In genomic region chr11:73663604-73664495, GRCh38 we compare ENCODE assay signal across 20 cellular contexts. TPM values are rescaled to one million over a fixed set of nuclear protein-coding genes. Genes with fewer than 3 reads are reported as not detected.
DNase-seq lines count a peak whose midpoint lies in the region; ATAC-seq and TF ChIP-seq lines count a peak whose summit lies in the region.
"Had no signal": no experiment of that assay in that cellular context is flagged by ENCODE, and none has a peak within 500 bp of the region (broad histone marks: within the 10 kb centered on the region; RNA-seq: fewer than 3 reads in every experiment).

No MANE protein-coding gene starts in this region.

- no peak overlapping the region for H3K9ac ChIP-seq in BLaER1
- H3K9ac ChIP-seq: KMS-11 had no signal

- 0 out of 2 replicates have a peak overlapping the region, but pooled peaks have one; percentile 27 for H3K27ac ChIP-seq in BLaER1
- no peak overlapping the region for H3K27ac ChIP-seq in CD4-positive, alpha-beta memory T cell (ENCODE audit: low read depth, low read length)
- H3K27ac ChIP-seq: C4-2B, KMS-11, PC-9, RWPE1 had no signal

- H3K4me1 Mint-ChIP-seq in CD4-positive, alpha-beta memory T cell = peaks cover 7 to 18% (median 10%) of the 10 kb centered on the region in 4 donors
- peaks cover 11% of the 10 kb centered on the region for H3K4me1 Mint-ChIP-seq in activated T-helper 17 cell treated with anti-CD3 and anti-CD28 coated beads, Interleukin-2, amount 50 U/mL, for 72 hours
- H3K4me1 Mint-ChIP-seq in neural crest cell = peaks cover 26% of the 10 kb centered on the region

- H3K9me3 ChIP-seq in BLaER1 = no peaks in the 10 kb centered on the region
- H3K9me3 ChIP-seq in CD4-positive, alpha-beta memory T cell (ENCODE audit: control insufficient read depth in 1 of 2, low read length in 2 of 2) = no peaks in the 10 kb centered on the region

- no peak for DNase-seq in CD4-positive, alpha-beta memory T cell
- DNase-seq in neural crest cell (ENCODE audit: low read depth, low spot score) (no peak), NCI-H524 treated with DMSO at 0.1 percent for 48 hours (lab: John Stamatoyannopoulos, UW) (no peak), DMS79 (lab: John Stamatoyannopoulos, UW) (no peak)
- DNase-seq: COR-L47, H9, NCI-H1417 treated with DMSO at 0.1 percent for 48 hours, NCI-H187 treated with DMSO at 0.1 percent for 48 hours, NCI-H2227 treated with DMSO at 0.1 percent for 48 hours, NCI-H526, SIG-M5 had no signal

- H3K36me3 Mint-ChIP-seq in CD4-positive, alpha-beta memory T cell = peaks cover 0 to 2% of the 10 kb centered on the region in 2 donors
- H3K36me3 Mint-ChIP-seq in activated T-helper 17 cell treated with anti-CD3 and anti-CD28 coated beads, Interleukin-2, amount 50 U/mL, for 72 hours (ENCODE audit: low read depth) = no peaks in the 10 kb centered on the region
- peaks cover 3% of the 10 kb centered on the region for H3K36me3 Mint-ChIP-seq in neural crest cell (ENCODE audit: low read depth)

- no peaks in the 10 kb centered on the region for H3K36me3 ChIP-seq in BLaER1
- H3K36me3 ChIP-seq in CD4-positive, alpha-beta memory T cell (ENCODE audit: insufficient read depth, low read length) = no peaks in the 10 kb centered on the region

- peaks cover 0 to 2% (median 0%) of the 10 kb centered on the region in 8 donors for H3K9me3 Mint-ChIP-seq in CD4-positive, alpha-beta memory T cell
- no peaks in the 10 kb centered on the region for H3K9me3 Mint-ChIP-seq in activated T-helper 17 cell treated with anti-CD3 and anti-CD28 coated beads, Interleukin-2, amount 50 U/mL, for 72 hours
- no peaks in the 10 kb centered on the region for H3K9me3 Mint-ChIP-seq in neural crest cell
- H3K9me3 Mint-ChIP-seq: H9 had no signal

- no peaks in the 10 kb centered on the region for H3K27me3 Mint-ChIP-seq in CD4-positive, alpha-beta memory T cell
- H3K27me3 Mint-ChIP-seq in activated T-helper 17 cell treated with anti-CD3 and anti-CD28 coated beads, Interleukin-2, amount 50 U/mL, for 72 hours = no peaks in the 10 kb centered on the region
- H3K27me3 Mint-ChIP-seq in neural crest cell (ENCODE audit: low read depth) = peaks cover 6% of the 10 kb centered on the region

- H3K4me2 ChIP-seq in BLaER1 = peak overlapping the region; percentile 61
- H3K4me2 ChIP-seq: KMS-11, PC-9 had no signal

- H4K20me1 ChIP-seq in BLaER1 = no peaks in the 10 kb centered on the region

- H3K27ac Mint-ChIP-seq in CD4-positive, alpha-beta memory T cell = peak overlapping the region in 5 of 7 donors; percentile 22 to 81 (median 53)
- H3K27ac Mint-ChIP-seq in activated T-helper 17 cell treated with anti-CD3 and anti-CD28 coated beads, Interleukin-2, amount 50 U/mL, for 72 hours = peak overlapping the region; percentile 80
- H3K27ac Mint-ChIP-seq in neural crest cell (ENCODE audit: unreplicated experiment) = peak overlapping the region; percentile 14

- intact Hi-C loops in CD4-positive, alpha-beta memory T cell (cut with micrococcal nuclease) = no loop called here

- ATAC-seq in activated T-helper 17 cell treated with anti-CD3 and anti-CD28 coated beads, Interleukin-2, amount 50 U/mL, for 72 hours (replicated peaks) = no peak
- no peak for ATAC-seq in HG03097 (IDR thresholded peaks at IDR 0.05; ENCODE audit: low FRiP score, unreplicated experiment)
- ATAC-seq: SK-N-SH treated with all-trans-retinoic acid at 6 μM for 48 hours had no signal

- H3K4me3 ChIP-seq in BLaER1 = no peak overlapping the region
- no peak overlapping the region for H3K4me3 ChIP-seq in CD4-positive, alpha-beta memory T cell (ENCODE audit: low read length in 2 of 2)
- H3K4me3 ChIP-seq: PC-9 had no signal

- H3K4me1 ChIP-seq in BLaER1 = peaks cover 33% of the 10 kb centered on the region
- peaks cover 13% of the 10 kb centered on the region for H3K4me1 ChIP-seq in CD4-positive, alpha-beta memory T cell (ENCODE audit: insufficient read depth, low read length)

- POLR2A ChIA-PET in CD4-positive, alpha-beta memory T cell (lab: Charles Lee; ENCODE audit: partially characterized antibody) = interaction anchor here (1.1 kb wide), 1 partner anchor 38 kb away, joined by 3 read pairs; no protein-coding TSS in a partner anchor

- CTCF ChIA-PET in CD4-positive, alpha-beta memory T cell (lab: Charles Lee; ENCODE audit: partially characterized antibody) = interaction anchor here (0.9 to 11.3 kb wide), 5 partner anchors 10 to 312 kb away, joined by 3 to 320 read pairs (median 7); no protein-coding TSS in a partner anchor

- no peak for TF ChIP-seq CTCF in neural crest cell (conservative IDR thresholded peaks at IDR 0.05)

- H3K4me3 Mint-ChIP-seq in CD4-positive, alpha-beta memory T cell = peak overlapping the region in 1 of 8 donors; percentile 70
- no peak overlapping the region for H3K4me3 Mint-ChIP-seq in activated T-helper 17 cell treated with anti-CD3 and anti-CD28 coated beads, Interleukin-2, amount 50 U/mL, for 72 hours
- H3K4me3 Mint-ChIP-seq in neural crest cell = no peak overlapping the region
- H3K4me3 Mint-ChIP-seq: H9 had no signal

- H3K27me3 ChIP-seq in BLaER1 = no peaks in the 10 kb centered on the region
- no peaks in the 10 kb centered on the region for H3K27me3 ChIP-seq in CD4-positive, alpha-beta memory T cell (ENCODE audit: insufficient read depth, low read length)

RNA-seq across cellular contexts. Expression of gene PLEKHB1, which starts 17.5 kb away (rescaled TPM):
- total RNA-seq in CD4-positive, alpha-beta memory T cell = 10 to 100 TPM; 53.8 to 63.2 TPM
- 10 to 100 TPM; 78.4 to 79.1 TPM for polyA plus RNA-seq in CD4-positive, alpha-beta memory T cell
- total RNA-seq in activated T-helper 17 cell treated with anti-CD3 and anti-CD28 coated beads, Interleukin-2, amount 50 U/mL, for 72 hours = 10 to 100 TPM in 1 of 2 donors, 1 to 10 TPM in 1; 9.7 to 11.9 TPM
- 42.6 and 42.7 TPM in 2 replicates for total RNA-seq in neural crest cell
- total RNA-seq: A673 had no signal

Comparison
In these comparisons a context has a peak if more than half of its experiments do, and no peak if none do; other contexts are left out.
1. H3K27ac Mint-ChIP-seq: peak in every context shown above with its lines; median percentile 80 in activated T-helper 17 cell treated with anti-CD3 and anti-CD28 coated beads, Interleukin-2, amount 50 U/mL, for 72 hours; 53 in CD4-positive, alpha-beta memory T cell; 14 in neural crest cell.